11 cellular contexts compared by ENCODE assay signal in the genomic region with DNA sequence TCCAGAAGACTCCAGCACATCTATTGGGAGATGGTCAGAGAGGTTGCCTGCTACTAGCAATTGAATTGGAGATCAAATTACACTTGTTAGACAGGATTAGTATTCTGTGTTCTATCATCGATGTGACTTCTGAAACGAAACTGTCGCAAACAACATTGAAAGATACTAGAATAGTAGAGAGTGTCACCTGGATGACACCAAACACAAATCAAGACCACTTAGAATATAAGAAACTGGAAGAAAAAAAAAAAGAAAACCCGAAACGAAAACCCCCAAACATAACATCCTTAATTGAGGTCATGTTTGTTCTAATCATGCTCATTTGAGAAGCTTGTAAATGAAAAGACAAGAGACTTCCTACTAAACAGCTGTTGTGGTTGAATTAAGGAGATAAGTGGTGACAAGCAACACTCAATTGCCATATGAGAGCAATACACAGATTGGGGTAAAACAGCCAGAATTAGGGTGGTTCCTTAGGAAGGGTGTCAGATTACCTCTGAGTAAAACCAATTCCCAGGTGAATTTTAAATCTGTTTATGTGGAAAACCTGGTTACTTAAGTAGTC.
DNase-seq lines count a peak whose midpoint lies in the region; ATAC-seq, FAIRE-seq and TF ChIP-seq lines count a peak whose summit lies in the region.
"Had no signal": no experiment of that assay in that cellular context is flagged by ENCODE, and none has a peak within 500 bp of the region (broad histone marks: within the 10 kb centered on the region; RNA-seq: fewer than 3 reads in every experiment).

No MANE protein-coding gene starts in this region.

- H3K9me3 ChIP-seq in GM12878 (replicated peaks; ENCODE audit: control insufficient read depth, insufficient read depth, low read length), result no peaks in the 10 kb centered on the region; the same call in 2 of the 3 replicates
- H3K9me3 ChIP-seq in hepatocyte (ENCODE audit: low read depth), result no peaks in the 10 kb centered on the region

- RAD21 ChIA-PET in GM12878 (lab: Charles Lee; ENCODE audit: unreplicated experiment), result interaction anchor here (0.6 to 3.1 kb wide), 13 partner anchors 24 to 310 kb away, joined by 3 to 29 read pairs (median 4); a partner anchor contains a TSS

- H3K79me2 ChIP-seq in GM12878 (ENCODE audit: control insufficient read depth, insufficient read depth, low read length) (no peaks in the 10 kb centered on the region), hepatocyte (no peaks in the 10 kb centered on the region)

- in situ Hi-C loops in GM12878 (cut with MboI), result loop anchor here (5.0 kb wide), 2 partner anchors 33 to 88 kb away; no protein-coding TSS in a partner anchor

- no peak for TF ChIP-seq POLR2A in GM12878 (IDR thresholded peaks at IDR 0.05; ENCODE audit: low read depth, low read length)

- H2AFZ ChIP-seq in GM12878 (ENCODE audit: control insufficient read depth, low read depth, low read length) (no peak overlapping the region), hepatocyte (no peak overlapping the region)

- H4K20me1 ChIP-seq in GM12878 (ENCODE audit: control insufficient read depth, insufficient read depth) (no peaks in the 10 kb centered on the region), hepatocyte (ENCODE audit: insufficient read depth, poor library complexity, severe bottlenecking) (no peaks in the 10 kb centered on the region)

- no peak for TF ChIP-seq RAD21 in GM12878 (IDR thresholded peaks at IDR 0.05; ENCODE audit: insufficient read depth, low read depth, low read length)

- H3K36me3 ChIP-seq in GM12878 (ENCODE audit: control insufficient read depth in 2 of 2, insufficient read depth in 2 of 2, low read length in 1 of 2) (no peaks in the 10 kb centered on the region), hepatocyte (replicated peaks; ENCODE audit: insufficient read depth, low read depth) (no peaks in the 10 kb centered on the region), H7 (replicated peaks; ENCODE audit: control insufficient read depth, insufficient read depth, low read length) (no peaks in the 10 kb centered on the region)

- no peak overlapping the region for H3K27ac ChIP-seq in GM12878 (ENCODE audit: control insufficient read depth, insufficient read depth)
- H3K27ac ChIP-seq in hepatocyte, result no peak overlapping the region

- TF ChIP-seq EP300 in GM12878 (IDR thresholded peaks at IDR 0.05; ENCODE audit: borderline replicate concordance in 1 of 2, control insufficient read depth in 1 of 2, low read depth in 2 of 2, low read length in 2 of 2), result peak; percentile 69 to 92; a peak in 3 of 4 replicates

- FAIRE-seq in GM12878 (lab: Jason Lieb, UNC), result peak; percentile 52

- intact Hi-C loops in GM12878 (cut with micrococcal nuclease; ENCODE audit: unreplicated experiment), result loop anchor here (5.0 kb wide), 1 partner anchor 1427 kb away; no protein-coding TSS in a partner anchor

- POLR2A ChIA-PET in GM12878 (lab: Charles Lee), result interaction anchor here (0.7 to 2.1 kb wide), 6 partner anchors 32 to 600 kb away, joined by 3 to 12 read pairs (median 4); no protein-coding TSS in a partner anchor

- H3K27me3 ChIP-seq in GM12878 (replicated peaks in 1 of 2; ENCODE audit: control insufficient read depth in 2 of 2, insufficient read depth in 2 of 2, low read length in 1 of 2) (no peaks in the 10 kb centered on the region), hepatocyte (no peaks in the 10 kb centered on the region), H7 (ENCODE audit: control insufficient read depth, insufficient read depth, low read length) (no peaks in the 10 kb centered on the region)

- SMC1A ChIA-PET in GM12878 (lab: Charles Lee; ENCODE audit: uncharacterized antibody, unreplicated experiment), result interaction anchor here (0.6 to 3.4 kb wide), 11 partner anchors 9 to 1201 kb away, joined by 3 to 36 read pairs (median 8); a partner anchor contains a TSS

- peaks cover 43% of the 10 kb centered on the region for H3K4me1 ChIP-seq in GM12878 (ENCODE audit: control insufficient read depth, insufficient read depth, low read length)
- H3K4me1 ChIP-seq in hepatocyte (ENCODE audit: insufficient read depth), result peaks cover 14% of the 10 kb centered on the region

- H3K9me2 ChIP-seq in hepatocyte (replicated peaks; ENCODE audit: insufficient read depth), result no peaks in the 10 kb centered on the region

- H3K4me2 ChIP-seq in GM12878 (ENCODE audit: control insufficient read depth, insufficient read depth), result peak overlapping the region; percentile 27; the same call in 1 of the 2 replicates
- no peak overlapping the region for H3K4me2 ChIP-seq in hepatocyte

- WGBS in GM12878 (ENCODE audit: insufficient coverage, insufficient replicate concordance, low lambda C conversion rate, missing lambda C conversion rate), result 28% methylated on average over 3 of the region's 5 CpGs
- 63% methylated on average over 5 of the region's 5 CpGs for WGBS in hepatocyte (ENCODE audit: low lambda C conversion rate, missing lambda C conversion rate)

- no peak overlapping the region for H3K4me3 ChIP-seq in GM12878
- H3K4me3 ChIP-seq in hepatocyte, result no peak overlapping the region
- H3K4me3 ChIP-seq in H7 (ENCODE audit: insufficient read depth, low read depth, low read length), result no peak overlapping the region

- TF ChIP-seq CTCF in GM12878 (IDR thresholded peaks at IDR 0.05 in 2 of 3, conservative IDR thresholded peaks at IDR 0.05 in 1 of 3; ENCODE audit: control insufficient read depth in 2 of 3, extremely low read depth in 1 of 3, insufficient read depth in 1 of 3, low read depth in 3 of 3, low read length in 3 of 3), result no peak
- TF ChIP-seq CTCF in hepatocyte (IDR thresholded peaks at IDR 0.05; ENCODE audit: poor library complexity), result no peak

- no peak overlapping the region for H3K9ac ChIP-seq in GM12878 (ENCODE audit: control insufficient read depth, insufficient read depth, low read length)

- no TSS peak for BruUV-seq in GM12878 (replicated peaks; lab: Mats Ljungman, UMichigan)

- CTCF ChIA-PET in GM12878 (lab: Yijun Ruan, JAX), result interaction anchor here (0.6 to 2.4 kb wide), 7 partner anchors 14 to 899 kb away, joined by 3 to 16 read pairs (median 4); no protein-coding TSS in a partner anchor

- ATAC-seq in GM19438 (IDR thresholded peaks at IDR 0.05; ENCODE audit: low read depth, unreplicated experiment) (peak; percentile 24), GM12878 (peak; percentile 20)
- ATAC-seq: left ventricle myocardium superior had no signal

- DNase-seq in CMK (ENCODE audit: low read depth), result peak; percentile 25
- peak; percentile 58 for DNase-seq in NCI-H146 (lab: John Stamatoyannopoulos, UW)
- peak; percentile 28 for DNase-seq in GM12878 (ENCODE audit: low read depth, low spot score)
- no peak for DNase-seq in hepatocyte (ENCODE audit: low spot score)
- DNase-seq in activated CD4-positive, alpha-beta T cell treated with anti-CD3 and anti-CD28 coated beads for 1 hour, result no peak
- DNase-seq in activated T-cell treated with anti-CD3 and anti-CD28 coated beads, Interleukin-2, amount 50 U/mL, for 1 hour, result no peak
- no peak for DNase-seq in H7
- DNase-seq: activated CD4-positive, alpha-beta T cell treated with anti-CD3 and anti-CD28 coated beads for 48 hours; erythroblast; left ventricle myocardium superior had no signal

TF ChIP-seq in GM12878, 131 proteins besides CTCF, POLR2A, EP300 and RAD21 (continues in another document):
- TF ChIP-seq, protein P1, sequence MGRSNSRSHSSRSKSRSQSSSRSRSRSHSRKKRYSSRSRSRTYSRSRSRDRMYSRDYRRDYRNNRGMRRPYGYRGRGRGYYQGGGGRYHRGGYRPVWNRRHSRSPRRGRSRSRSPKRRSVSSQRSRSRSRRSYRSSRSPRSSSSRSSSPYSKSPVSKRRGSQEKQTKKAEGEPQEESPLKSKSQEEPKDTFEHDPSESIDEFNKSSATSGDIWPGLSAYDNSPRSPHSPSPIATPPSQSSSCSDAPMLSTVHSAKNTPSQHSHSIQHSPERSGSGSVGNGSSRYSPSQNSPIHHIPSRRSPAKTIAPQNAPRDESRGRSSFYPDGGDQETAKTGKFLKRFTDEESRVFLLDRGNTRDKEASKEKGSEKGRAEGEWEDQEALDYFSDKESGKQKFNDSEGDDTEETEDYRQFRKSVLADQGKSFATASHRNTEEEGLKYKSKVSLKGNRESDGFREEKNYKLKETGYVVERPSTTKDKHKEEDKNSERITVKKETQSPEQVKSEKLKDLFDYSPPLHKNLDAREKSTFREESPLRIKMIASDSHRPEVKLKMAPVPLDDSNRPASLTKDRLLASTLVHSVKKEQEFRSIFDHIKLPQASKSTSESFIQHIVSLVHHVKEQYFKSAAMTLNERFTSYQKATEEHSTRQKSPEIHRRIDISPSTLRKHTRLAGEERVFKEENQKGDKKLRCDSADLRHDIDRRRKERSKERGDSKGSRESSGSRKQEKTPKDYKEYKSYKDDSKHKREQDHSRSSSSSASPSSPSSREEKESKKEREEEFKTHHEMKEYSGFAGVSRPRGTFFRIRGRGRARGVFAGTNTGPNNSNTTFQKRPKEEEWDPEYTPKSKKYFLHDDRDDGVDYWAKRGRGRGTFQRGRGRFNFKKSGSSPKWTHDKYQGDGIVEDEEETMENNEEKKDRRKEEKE (IDR thresholded peaks at IDR 0.05), result no peak
- TF ChIP-seq, protein P2, sequence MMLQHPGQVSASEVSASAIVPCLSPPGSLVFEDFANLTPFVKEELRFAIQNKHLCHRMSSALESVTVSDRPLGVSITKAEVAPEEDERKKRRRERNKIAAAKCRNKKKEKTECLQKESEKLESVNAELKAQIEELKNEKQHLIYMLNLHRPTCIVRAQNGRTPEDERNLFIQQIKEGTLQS (IDR thresholded peaks at IDR 0.05; ENCODE audit: borderline replicate concordance, extremely low read depth, low read depth, low read length), result no peak
- TF ChIP-seq YBX1 (IDR thresholded peaks at IDR 0.05) (no peak), TBL1XR1 (IDR thresholded peaks at IDR 0.05; ENCODE audit: low read depth, low read length) (0 out of 2 replicates have a peak, but pooled peaks have one; percentile 67), NFXL1 (IDR thresholded peaks at IDR 0.05; ENCODE audit: borderline replicate concordance) (no peak), NBN (IDR thresholded peaks at IDR 0.05) (peak; percentile 79; the same call in 1 of the 2 replicates), EED (IDR thresholded peaks at IDR 0.05; ENCODE audit: low read depth) (0 out of 2 replicates have a peak, but pooled peaks have one; percentile 34), CREM (IDR thresholded peaks at IDR 0.05; ENCODE audit: low read depth) (0 out of 2 replicates have a peak, but pooled peaks have one; percentile 24), MEF2B (IDR thresholded peaks at IDR 0.05; ENCODE audit: partially characterized antibody, poor library complexity, severe bottlenecking) (peak; percentile 58), ATF7 (IDR thresholded peaks at IDR 0.05; ENCODE audit: low read depth) (peak; percentile 85), RUNX3 (IDR thresholded peaks at IDR 0.05; ENCODE audit: low read length) (peak; percentile 87), TCF12 (IDR thresholded peaks at IDR 0.05; ENCODE audit: low read depth, low read length) (peak; percentile 77), MTA3 (IDR thresholded peaks at IDR 0.05; ENCODE audit: borderline replicate concordance, low read length) (no peak)

Comparison
In these comparisons a context has a peak if more than half of its experiments do, and no peak if none do; other contexts are left out.
1. DNase-seq: peak in CMK (single experiment), NCI-H146 (single experiment) and GM12878 (single experiment); none in hepatocyte (single experiment), activated CD4-positive, alpha-beta T cell treated with anti-CD3 and anti-CD28 coated beads for 1 hour (single experiment), activated T-cell treated with anti-CD3 and anti-CD28 coated beads, Interleukin-2, amount 50 U/mL, for 1 hour (single experiment) and H7 (single experiment).